ENCODE assay signal across 8 cellular contexts in genomic region chr10:76036410-76036940, GRCh38.
DNase-seq lines count a peak whose midpoint lies in the region; ATAC-seq and TF ChIP-seq lines count a peak whose summit lies in the region.

No MANE protein-coding gene starts in this region.

- ATAC-seq in GM18909 (IDR thresholded peaks at IDR 0.05; ENCODE audit: poor library complexity, unreplicated experiment) (peak; percentile 85), HG03460 (IDR thresholded peaks at IDR 0.05; ENCODE audit: unreplicated experiment) (peak; percentile 90), left cardiac atrium (peak; percentile 87 to 88)

- peak overlapping the region in 1 of 2 donors; percentile 53 for H3K4me3 Mint-ChIP-seq in CD14-positive monocyte

- no peaks in the 10 kb centered on the region for H3K9me3 ChIP-seq in Peyer's patch

- TF ChIP-seq CTCF in CD14-positive monocyte (IDR thresholded peaks at IDR 0.05) (peak; percentile 90), Peyer's patch (IDR thresholded peaks at IDR 0.05) (peak in 5 of 6 experiments; percentile 23 to 85 (median 76))

- intact Hi-C loops in CD14-positive monocyte (cut with micrococcal nuclease) (loop anchor here (5.0 to 10.0 kb wide), 2 partner anchors 634 to 642 kb away; partner anchors contain the start of gene ZNF503 (in 1 of the 2)), left cardiac atrium (cut with DNase I) (loop anchor here (2.0 to 10.0 kb wide), 4 partner anchors 266 to 634 kb away; partner anchors contain the start of gene ZNF503 (in 1 of the 2))

- H3K27me3 ChIP-seq in Peyer's patch, result no peaks in the 10 kb centered on the region

- peaks cover 16% of the 10 kb centered on the region for H3K4me1 Mint-ChIP-seq in CD14-positive monocyte

- H3K9me3 Mint-ChIP-seq in CD14-positive monocyte, result peaks cover 0 to 12% (median 6%) of the 10 kb centered on the region in 7 donors

- DNase-seq in CD14-positive monocyte (ENCODE audit: low spot score) (peak; percentile 70), Peyer's patch (peak; percentile 24 to 84 (median 83)), amniotic epithelial cell (ENCODE audit: low read depth) (peak; percentile 52), left cardiac atrium (peak; percentile 71), renal cortical epithelial cell (ENCODE audit: low read depth) (peak; percentile 48), amniotic stem cell (lab: John Stamatoyannopoulos, UW) (no peak)

- H3K4me1 ChIP-seq in Peyer's patch, result peaks cover 0 to 28% (median 0%) of the 10 kb centered on the region in 4 donors

- peaks cover 17 to 26% of the 10 kb centered on the region in 2 donors for H3K36me3 Mint-ChIP-seq in CD14-positive monocyte

- no peaks in the 10 kb centered on the region for H3K36me3 ChIP-seq in Peyer's patch

- TF ChIP-seq POLR2A in Peyer's patch (IDR thresholded peaks at IDR 0.05), result no peak

- no peak overlapping the region for H3K4me3 ChIP-seq in Peyer's patch

- peaks cover 0 to 5% (median 2%) of the 10 kb centered on the region in 3 donors for H3K27me3 Mint-ChIP-seq in CD14-positive monocyte (ENCODE audit: low read depth in 3 of 3)

- H3K27ac Mint-ChIP-seq in CD14-positive monocyte, result peak overlapping the region in 1 of 7 donors; percentile 53

- H3K27ac ChIP-seq in Peyer's patch, result peak overlapping the region in 2 of 4 donors; percentile 60 to 81
